25 cellular contexts compared by ENCODE assay signal in genomic region chr2:129212337-129212958, GRCh38.
"Had no signal": no experiment of that assay in that cellular context is flagged by ENCODE, and none has a peak within 500 bp of the region (broad histone marks: within the 10 kb centered on the region; RNA-seq: fewer than 3 reads in every experiment).

No MANE protein-coding gene starts in this region.

- H3K36me3 ChIP-seq: colonic mucosa, gastroesophageal sphincter, heart left ventricle, left lung, lower lobe of right lung had no signal

- H3K79me2 ChIP-seq: hepatocyte had no signal

- H3K9me3 ChIP-seq: colonic mucosa, gastroesophageal sphincter, heart left ventricle, left lung, lower lobe of right lung, mucosa of descending colon had no signal

- ATAC-seq: effector memory CD8-positive, alpha-beta T cell; esophagus mucosa; foreskin keratinocyte; gastroesophageal sphincter; heart left ventricle; left cardiac atrium; left lung; left ventricle myocardium superior; lower lobe of right lung; mucosa of descending colon had no signal

- H3K27me3 ChIP-seq: colonic mucosa, gastroesophageal sphincter, hepatocyte had no signal

- H3K4me1 ChIP-seq: colonic mucosa, foreskin keratinocyte, gastroesophageal sphincter, heart left ventricle, left lung, lower lobe of right lung had no signal

- H2AFZ ChIP-seq: hepatocyte had no signal

- DNase-seq: colonic mucosa; cortex of kidney; effector CD8-positive, alpha-beta T cell; effector memory CD8-positive, alpha-beta T cell; endodermal cell; erythroblast; foreskin keratinocyte; heart left ventricle; hypothalamus; immature natural killer cell; islet precursor cell; kidney; left cardiac atrium; left lung; left ventricle myocardium superior; lower lobe of right lung; mesenchymal stem cell; mucosa of descending colon; naive B cell had no signal

- H3K4me3 ChIP-seq: colonic mucosa, gastroesophageal sphincter, heart left ventricle, hepatocyte, left lung, lower lobe of right lung, mucosa of descending colon had no signal

- H3K4me2 ChIP-seq: hepatocyte had no signal

- FAIRE-seq: endometrium, frontal cortex, kidney had no signal

- H3K27ac ChIP-seq: colonic mucosa, epithelial cell of prostate, foreskin keratinocyte, gastroesophageal sphincter, heart left ventricle, hepatocyte, left lung, lower lobe of right lung had no signal
